Comparison of ENCODE assay signal across 2 cellular contexts in genomic region chr15:45586990-45587860, GRCh38.
TF ChIP-seq lines count a peak whose summit lies in the region.

Gene BLOC1S6, plus strand, starts transcription at chr15:45587379. Its CDS starts 65 bp downstream, at chr15:45587444.

TF ChIP-seq in IMR-90, 13 proteins besides CTCF, POLR2A, EP300 and RAD21 (continued from another document):
- TF ChIP-seq ELK1 (IDR thresholded peaks at IDR 0.05; ENCODE audit: borderline replicate concordance, low read depth, low read length) (no peak), NFE2L2 (IDR thresholded peaks at IDR 0.05; ENCODE audit: low read depth, low read length) (peak; percentile 27; the same call in 1 of the 2 replicates), MXI1 (IDR thresholded peaks at IDR 0.05; ENCODE audit: borderline replicate concordance, low read depth, low read length) (0 out of 2 replicates have a peak, but pooled peaks have one; percentile 50), SMC3 (IDR thresholded peaks at IDR 0.05; ENCODE audit: low read depth, low read length) (no peak), MAZ (IDR thresholded peaks at IDR 0.05; ENCODE audit: borderline replicate concordance, low read depth, low read length) (0 out of 2 replicates have a peak, but pooled peaks have one; percentile 65)

TF ChIP-seq in PFSK-1, 5 proteins besides CTCF, POLR2A, EP300 and RAD21 (continued from another document):
- TF ChIP-seq FOXP2 (optimal IDR thresholded peaks at IDR 0.05; ENCODE audit: borderline replicate concordance, extremely low read depth, extremely low read length, insufficient read depth) (peak; percentile 88), TAF1 (IDR thresholded peaks at IDR 0.05; ENCODE audit: borderline replicate concordance, insufficient read depth, low read length) (peak; percentile 85; the same call in 1 of the 2 replicates)
TF ChIP-seq in PFSK-1: peak in this region for 5.
